9 cellular contexts compared by ENCODE assay signal in genomic region chr6:85866373-85866740, GRCh38.
DNase-seq lines count a peak whose midpoint lies in the region; ATAC-seq, FAIRE-seq and TF ChIP-seq lines count a peak whose summit lies in the region.
"Had no signal": no experiment of that assay in that cellular context is flagged by ENCODE, and none has a peak within 500 bp of the region (broad histone marks: within the 10 kb centered on the region; RNA-seq: fewer than 3 reads in every experiment).

No MANE protein-coding gene starts in this region.

- no peak for FAIRE-seq in pancreas (lab: Jason Lieb, UNC)

- H3K4me1 ChIP-seq in PC-9 (replicated peaks; ENCODE audit: insufficient read depth) = no peaks in the 10 kb centered on the region
- peaks cover 20 to 60% (median 25%) of the 10 kb centered on the region in 3 donors for H3K4me1 ChIP-seq in esophagus squamous epithelium
- H3K4me1 ChIP-seq in pancreas = peaks cover 11 to 35% (median 24%) of the 10 kb centered on the region in 3 donors

- H3K9me3 ChIP-seq in PC-9 (ENCODE audit: insufficient read depth, low read depth) = no peaks in the 10 kb centered on the region
- no peaks in the 10 kb centered on the region for H3K9me3 ChIP-seq in esophagus squamous epithelium
- no peaks in the 10 kb centered on the region for H3K9me3 ChIP-seq in pancreas

- TF ChIP-seq POLR2A in esophagus squamous epithelium (IDR thresholded peaks at IDR 0.05) = no peak

- no TSS peak for BruUV-seq in PC-9 (replicated peaks; lab: Mats Ljungman, UMichigan)

- POLR2A ChIA-PET in PC-9 (lab: Charles Lee; ENCODE audit: unreplicated experiment) = no interaction called here
- POLR2A ChIA-PET in HEK293T (lab: Yijun Ruan, JAX) = no interaction called here

- H3K27ac ChIP-seq in PC-9 (no peak overlapping the region), esophagus squamous epithelium (peak overlapping the region; percentile 66 to 76 (median 70)), pancreas (peak overlapping the region in 3 of 4 donors; percentile 56 to 74 (median 65))

- no peaks in the 10 kb centered on the region for H3K79me2 ChIP-seq in PC-9 (ENCODE audit: low read depth)

- CTCF ChIA-PET in PC-9 (lab: Charles Lee) (no interaction called here), HEK293T (lab: Yijun Ruan, JAX) (no interaction called here)

- no peaks in the 10 kb centered on the region for H4K20me1 ChIP-seq in PC-9 (ENCODE audit: insufficient read depth)

- no peaks in the 10 kb centered on the region for H3F3A ChIP-seq in PC-9 (ENCODE audit: insufficient read depth, low read depth)

- WGBS in esophagus squamous epithelium, 2 donors = 30 to 46% methylated on average over 5 of the region's 5 CpGs
- WGBS in pancreas, 2 donors = 24 to 27% methylated on average over 5 of the region's 5 CpGs

- TF ChIP-seq CTCF in PC-9 (conservative IDR thresholded peaks at IDR 0.05) (no peak), esophagus squamous epithelium (IDR thresholded peaks at IDR 0.05) (no peak), pancreas (IDR thresholded peaks at IDR 0.05) (no peak)

- no peaks in the 10 kb centered on the region for H3K27me3 ChIP-seq in PC-9 (ENCODE audit: insufficient read depth, low read depth)
- no peaks in the 10 kb centered on the region for H3K27me3 ChIP-seq in esophagus squamous epithelium
- H3K27me3 ChIP-seq in pancreas = no peaks in the 10 kb centered on the region

- H3K9me2 ChIP-seq in PC-9 (ENCODE audit: insufficient read depth) = no peaks in the 10 kb centered on the region

- DNase-seq in AG08395 (ENCODE audit: low spot score) (peak; percentile 18), PC-9 (no peak), esophagus squamous epithelium (lab: John Stamatoyannopoulos, UW) (no peak), pancreas (no peak), HEK293T (ENCODE audit: extremely low spot score) (no peak)
- no peak for DNase-seq in activated CD4-positive, alpha-beta T cell treated with anti-CD3 and anti-CD28 coated beads for 48 hours
- DNase-seq: KG1 had no signal

- H3K36me3 ChIP-seq in PC-9 (ENCODE audit: low read depth) (no peaks in the 10 kb centered on the region), esophagus squamous epithelium (no peaks in the 10 kb centered on the region), pancreas (no peaks in the 10 kb centered on the region)

- no peak overlapping the region for H3K4me3 ChIP-seq in PC-9
- H3K4me3 ChIP-seq in esophagus squamous epithelium = peak overlapping the region; percentile 15 to 64 (median 42)
- H3K4me3 ChIP-seq in pancreas = peak overlapping the region in 3 of 4 donors; percentile 8 to 45 (median 24)

- peak overlapping the region; percentile 53; the same call in 1 of the 2 replicates for H3K4me2 ChIP-seq in PC-9

- intact Hi-C loops in PC-9 (cut with micrococcal nuclease; ENCODE audit: unreplicated experiment) = no loop called here
- intact Hi-C loops in esophagus squamous epithelium (cut with DNase I) = no loop called here
- intact Hi-C loops in pancreas (cut with DNase I) = no loop called here

- peak; percentile 6 to 37 (median 17) for ATAC-seq in pancreas
- ATAC-seq in HG02678 (IDR thresholded peaks at IDR 0.05; ENCODE audit: unreplicated experiment) = no peak
- ATAC-seq in HG02571 (IDR thresholded peaks at IDR 0.05; ENCODE audit: unreplicated experiment) = no peak

- H2AFZ ChIP-seq in PC-9 = no peak overlapping the region

TF ChIP-seq in HEK293T, 16 proteins besides CTCF, POLR2A, EP300 and RAD21:
- TF ChIP-seq L3MBTL2 (conservative IDR thresholded peaks at IDR 0.05) (no peak), PKNOX1 (IDR thresholded peaks at IDR 0.05) (no peak), ELF4 (IDR thresholded peaks at IDR 0.05) (no peak), HDGF (IDR thresholded peaks at IDR 0.05; ENCODE audit: borderline replicate concordance) (no peak), BHLHE40 (IDR thresholded peaks at IDR 0.05; ENCODE audit: borderline replicate concordance) (no peak), ZNF384 (IDR thresholded peaks at IDR 0.05) (no peak), TARDBP (IDR thresholded peaks at IDR 0.05) (no peak), ARNT (IDR thresholded peaks at IDR 0.05) (no peak), FOXK2 (IDR thresholded peaks at IDR 0.05) (no peak), NFRKB (IDR thresholded peaks at IDR 0.05) (no peak), FOXA1 (IDR thresholded peaks at IDR 0.05) (no peak), SUZ12 (IDR thresholded peaks at IDR 0.05) (no peak)

Comparison
In these comparisons a context has a peak if more than half of its experiments do, and no peak if none do; other contexts are left out.
1. ATAC-seq: peak in pancreas (4 of 4); none in HG02678 (single experiment) and HG02571 (single experiment).